23 cellular contexts compared by ENCODE assay signal in the genomic region with DNA sequence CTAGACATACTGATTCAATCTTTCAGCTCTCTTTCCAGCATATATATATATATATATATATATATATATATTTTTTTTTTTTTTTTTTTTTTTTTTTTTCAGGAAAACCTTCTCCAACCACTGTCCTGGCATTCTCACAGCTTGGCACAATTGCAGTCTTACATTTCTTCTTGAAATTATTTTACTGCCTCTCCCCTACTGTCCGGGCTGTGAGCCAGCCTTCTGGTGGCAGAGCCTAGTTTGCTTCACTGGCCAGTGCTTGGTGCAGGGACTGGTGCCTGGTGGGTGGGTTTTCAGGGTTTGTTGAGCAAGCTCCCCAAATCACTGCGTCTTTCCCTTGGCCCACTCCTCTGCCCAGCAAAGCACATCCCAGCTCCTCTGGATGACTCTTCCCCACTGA. TPM values are rescaled to one million over a fixed set of nuclear protein-coding genes. Genes with fewer than 3 reads are reported as not detected.
"Had no signal": no experiment of that assay in that cellular context is flagged by ENCODE, and none has a peak within 500 bp of the region (broad histone marks: within the 10 kb centered on the region; RNA-seq: fewer than 3 reads in every experiment).

No MANE protein-coding gene starts in this region.

- H3K4me1 ChIP-seq: right atrium auricular region, upper lobe of left lung, uterus had no signal

- H3K4me3 Mint-ChIP-seq: mesothelial cell of epicardium had no signal

- H3K27ac ChIP-seq: esophagus squamous epithelium, heart left ventricle, neutrophil, right atrium auricular region, stomach, thoracic aorta, upper lobe of left lung, uterus had no signal

- H3K4me3 ChIP-seq: esophagus squamous epithelium, heart left ventricle, right atrium auricular region, sigmoid colon, skin epidermis, stomach, thoracic aorta, upper lobe of left lung, uterus had no signal

- H3K36me3 Mint-ChIP-seq: mesothelial cell of epicardium had no signal

- H3K36me3 ChIP-seq: heart left ventricle, neutrophil, right atrium auricular region, upper lobe of left lung, uterus had no signal

- H3K9me3 ChIP-seq: esophagus squamous epithelium, heart left ventricle, neutrophil, right atrium auricular region, sigmoid colon, stomach, thoracic aorta, upper lobe of left lung, uterus had no signal

- H3K27me3 ChIP-seq: esophagus squamous epithelium, heart left ventricle, neutrophil, right atrium auricular region, sigmoid colon, stomach, upper lobe of left lung, uterus had no signal

- H3K27ac Mint-ChIP-seq: mesothelial cell of epicardium had no signal

- H3K4me1 Mint-ChIP-seq: mesothelial cell of epicardium had no signal

- DNase-seq: cerebellar nuclear complex; dermis blood vessel endothelial cell; esophagus squamous epithelium; foreskin melanocyte; heart left ventricle; hippocampal formation; kidney glomerular epithelial cell; sigmoid colon; stimulated activated naive CD4-positive, alpha-beta T cell; stomach; upper lobe of left lung; uterus had no signal

RNA-seq across cellular contexts. Expression of gene PRSS54, which starts 28.5 kb away (rescaled TPM):
- total RNA-seq: dermis blood vessel endothelial cell, epithelial cell of proximal tubule, esophagus squamous epithelium, heart left ventricle, left lobe of liver, lower leg skin, mesothelial cell of epicardium, osteocyte, posterior vena cava, right atrium auricular region, sigmoid colon, stomach, thoracic aorta, upper lobe of left lung, uterus had no signal
- polyA plus RNA-seq: heart left ventricle, neural cell, sigmoid colon, stomach had no signal
